9 cellular contexts compared by ENCODE assay signal in genomic region chr2:75608684-75609333, GRCh38. TPM values are rescaled to one million over a fixed set of nuclear protein-coding genes. Genes with fewer than 3 reads are reported as not detected.
DNase-seq lines count a peak whose midpoint lies in the region; ATAC-seq and TF ChIP-seq lines count a peak whose summit lies in the region.
"Had no signal": no experiment of that assay in that cellular context is flagged by ENCODE, and none has a peak within 500 bp of the region (broad histone marks: within the 10 kb centered on the region; RNA-seq: fewer than 3 reads in every experiment).

No MANE protein-coding gene starts in this region.

- ATAC-seq in GM18511 (IDR thresholded peaks at IDR 0.05; ENCODE audit: unreplicated experiment) (peak; percentile 86), HG03039 (IDR thresholded peaks at IDR 0.05; ENCODE audit: unreplicated experiment) (peak; percentile 70)
- ATAC-seq in activated CD8-positive, alpha-beta T cell treated with anti-CD3 and anti-CD28 coated beads for 36 hours, result peak; percentile 91

- H3K9me3 Mint-ChIP-seq in activated CD8-positive, alpha-beta T cell treated with anti-CD3 and anti-CD28 coated beads for 36 hours, result no peaks in the 10 kb centered on the region
- no peaks in the 10 kb centered on the region for H3K9me3 Mint-ChIP-seq in endothelial cell (ENCODE audit: unreplicated experiment)

- peaks cover 57% of the 10 kb centered on the region for H3K27me3 Mint-ChIP-seq in activated CD8-positive, alpha-beta T cell treated with anti-CD3 and anti-CD28 coated beads for 36 hours
- peaks cover 3% of the 10 kb centered on the region for H3K27me3 Mint-ChIP-seq in endothelial cell (ENCODE audit: unreplicated experiment)

- intact Hi-C loops in activated CD8-positive, alpha-beta T cell treated with anti-CD3 and anti-CD28 coated beads for 36 hours (cut with micrococcal nuclease), result loop anchor here (2.0 to 10.0 kb wide), 2 partner anchors 144 to 694 kb away; no protein-coding TSS in a partner anchor

- peak; percentile 94 for TF ChIP-seq CTCF in activated CD8-positive, alpha-beta T cell treated with anti-CD3 and anti-CD28 coated beads for 36 hours (IDR thresholded peaks at IDR 0.05)
- peak; percentile 92 for TF ChIP-seq CTCF in endothelial cell (IDR thresholded peaks at IDR 0.05; ENCODE audit: unreplicated experiment)

- H3K36me3 Mint-ChIP-seq in activated CD8-positive, alpha-beta T cell treated with anti-CD3 and anti-CD28 coated beads for 36 hours (ENCODE audit: low read depth), result no peaks in the 10 kb centered on the region
- peaks cover 4% of the 10 kb centered on the region for H3K36me3 Mint-ChIP-seq in endothelial cell (ENCODE audit: low read depth, unreplicated experiment)

- no peak overlapping the region for H3K27ac Mint-ChIP-seq in activated CD8-positive, alpha-beta T cell treated with anti-CD3 and anti-CD28 coated beads for 36 hours
- H3K27ac Mint-ChIP-seq in endothelial cell (ENCODE audit: unreplicated experiment), result no peak overlapping the region

- no peak overlapping the region for H3K4me3 Mint-ChIP-seq in activated CD8-positive, alpha-beta T cell treated with anti-CD3 and anti-CD28 coated beads for 36 hours
- H3K4me3 Mint-ChIP-seq in endothelial cell (ENCODE audit: unreplicated experiment), result peak overlapping the region; percentile 39

- CTCF ChIA-PET in activated CD8-positive, alpha-beta T cell treated with anti-CD3 and anti-CD28 coated beads for 36 hours (lab: Charles Lee), result interaction anchor here (0.6 to 3.4 kb wide), 46 partner anchors 8 to 690 kb away, joined by 3 to 45 read pairs (median 4); no protein-coding TSS in a partner anchor

- peak; percentile 75 for DNase-seq in AG20443 (ENCODE audit: low spot score)
- DNase-seq in NCI-H2227 treated with DMSO at 0.1 percent for 48 hours (lab: John Stamatoyannopoulos, UW), result peak; percentile 42
- peak; percentile 65 for DNase-seq in activated CD8-positive, alpha-beta T cell treated with anti-CD3 and anti-CD28 coated beads for 36 hours
- peak; percentile 75 for DNase-seq in endothelial cell (ENCODE audit: low spot score)
- peak; percentile 68 for DNase-seq in midbrain (lab: John Stamatoyannopoulos, UW)
- peak; percentile 12 for DNase-seq in stimulated activated CD8-positive, alpha-beta memory T cell treated with anti-CD3 and anti-CD28 coated beads, Interleukin-7, amount 100 ng/mL, for 24 hours (ENCODE audit: low read depth)

- peaks cover 3% of the 10 kb centered on the region for H3K4me1 Mint-ChIP-seq in activated CD8-positive, alpha-beta T cell treated with anti-CD3 and anti-CD28 coated beads for 36 hours (ENCODE audit: low read depth)
- H3K4me1 Mint-ChIP-seq in endothelial cell (ENCODE audit: unreplicated experiment), result peaks cover 7% of the 10 kb centered on the region

- POLR2A ChIA-PET in activated CD8-positive, alpha-beta T cell treated with anti-CD3 and anti-CD28 coated beads for 36 hours (lab: Charles Lee), result no interaction called here

RNA-seq across cellular contexts. Expression of gene MRPL19, which starts 37.8 kb away (rescaled TPM):
- 10 to 100 TPM; 64.3 to 75.4 TPM for total RNA-seq in activated CD8-positive, alpha-beta T cell treated with anti-CD3 and anti-CD28 coated beads for 36 hours
- 40.1 TPM for total RNA-seq in endothelial cell (ENCODE audit: unreplicated experiment)

RNA-seq across cellular contexts. Expression of gene EVA1A, which starts 48.1 kb away (rescaled TPM):
- under 1 TPM in 1 of 2 experiments, not detected in 1; 0.43 TPM for total RNA-seq in activated CD8-positive, alpha-beta T cell treated with anti-CD3 and anti-CD28 coated beads for 36 hours
- total RNA-seq in endothelial cell (ENCODE audit: unreplicated experiment), result 19.9 TPM
- total RNA-seq: T-helper 1 cell treated with Interleukin-12 subunit alpha and Interleukin-12 subunit beta and Interleukin-4 antibody, amounts not matched to agents 30 ng/mL and 1 ng/mL, for 36 hours had no signal

Comparison
In these comparisons a context has a peak if more than half of its experiments do, and no peak if none do; other contexts are left out.
1. Peak in every context shown above with its lines: DNase-seq and ATAC-seq.
2. DNase-seq: peak in every context shown above with its lines; median percentile 75 in AG20443; 75 in endothelial cell; 68 in midbrain; 65 in activated CD8-positive, alpha-beta T cell treated with anti-CD3 and anti-CD28 coated beads for 36 hours; 42 in NCI-H2227 treated with DMSO at 0.1 percent for 48 hours; 12 in stimulated activated CD8-positive, alpha-beta memory T cell treated with anti-CD3 and anti-CD28 coated beads, Interleukin-7, amount 100 ng/mL, for 24 hours.
3. RNA of gene EVA1A, which starts 48.1 kb away (total RNA-seq): 19.9 TPM in endothelial cell (single experiment); 0.43 TPM in activated CD8-positive, alpha-beta T cell treated with anti-CD3 and anti-CD28 coated beads for 36 hours; every median in the first group is over 10 times any median in the second.